Comparison of ENCODE assay signal across 8 cellular contexts in genomic region chr12:117098361-117099217, GRCh38. TPM values are rescaled to one million over a fixed set of nuclear protein-coding genes. Genes with fewer than 3 reads are reported as not detected.
DNase-seq lines count a peak whose midpoint lies in the region; ATAC-seq and TF ChIP-seq lines count a peak whose summit lies in the region.

No MANE protein-coding gene starts in this region.

- peak overlapping the region; percentile 74 for H3K4me3 ChIP-seq in cardiac muscle cell
- H3K4me3 ChIP-seq in sigmoid colon = peak overlapping the region; percentile 19 to 63 (median 46)

- H3K27me3 Mint-ChIP-seq in activated CD8-positive, alpha-beta T cell treated with anti-CD3 and anti-CD28 coated beads, Interleukin-2, amount 10 ng/mL, durations not matched to agents 7 days and 5 days (ENCODE audit: low read depth) = peaks cover 12% of the 10 kb centered on the region
- peaks cover 73% of the 10 kb centered on the region for H3K27me3 Mint-ChIP-seq in HFFc6 (ENCODE audit: insufficient read depth)

- CTCF ChIA-PET in activated CD8-positive, alpha-beta T cell treated with anti-CD3 and anti-CD28 coated beads, Interleukin-2, amount 10 ng/mL, durations not matched to agents 7 days and 5 days (lab: Charles Lee) = interaction anchor here (0.8 to 2.3 kb wide), 8 partner anchors 9 to 74 kb away, joined by 3 to 15 read pairs (median 4); no protein-coding TSS in a partner anchor

- H3K9me3 Mint-ChIP-seq in activated CD8-positive, alpha-beta T cell treated with anti-CD3 and anti-CD28 coated beads, Interleukin-2, amount 10 ng/mL, durations not matched to agents 7 days and 5 days (ENCODE audit: insufficient read depth) = no peaks in the 10 kb centered on the region
- H3K9me3 Mint-ChIP-seq in HFFc6 = no peaks in the 10 kb centered on the region

- H3K4me1 ChIP-seq in cardiac muscle cell (ENCODE audit: low read depth) (peaks cover 4% of the 10 kb centered on the region), sigmoid colon (peaks cover 0 to 18% (median 15%) of the 10 kb centered on the region in 4 donors)

- peak overlapping the region; percentile 85 for H3K4me3 Mint-ChIP-seq in activated CD8-positive, alpha-beta T cell treated with anti-CD3 and anti-CD28 coated beads, Interleukin-2, amount 10 ng/mL, durations not matched to agents 7 days and 5 days
- H3K4me3 Mint-ChIP-seq in HFFc6 = no peak overlapping the region

- peaks cover 36% of the 10 kb centered on the region for H3K4me1 Mint-ChIP-seq in activated CD8-positive, alpha-beta T cell treated with anti-CD3 and anti-CD28 coated beads, Interleukin-2, amount 10 ng/mL, durations not matched to agents 7 days and 5 days (ENCODE audit: low read depth)
- H3K4me1 Mint-ChIP-seq in HFFc6 (ENCODE audit: low read depth) = no peaks in the 10 kb centered on the region

- H3K36me3 ChIP-seq in cardiac muscle cell (no peaks in the 10 kb centered on the region), sigmoid colon (no peaks in the 10 kb centered on the region)

- no peak for TF ChIP-seq POLR2A in sigmoid colon (IDR thresholded peaks at IDR 0.05)

- TF ChIP-seq EP300 in sigmoid colon (IDR thresholded peaks at IDR 0.05) = no peak

- H3K27ac ChIP-seq in cardiac muscle cell (no peak overlapping the region), sigmoid colon (peak overlapping the region in 1 of 4 donors; percentile 31)

- TF ChIP-seq CTCF in cardiac muscle cell (IDR thresholded peaks at IDR 0.05; ENCODE audit: low read depth, low read length) (no peak), sigmoid colon (IDR thresholded peaks at IDR 0.05) (no peak), HFFc6 (IDR thresholded peaks at IDR 0.05) (no peak)

- peak overlapping the region; percentile 61 for H3K27ac Mint-ChIP-seq in activated CD8-positive, alpha-beta T cell treated with anti-CD3 and anti-CD28 coated beads, Interleukin-2, amount 10 ng/mL, durations not matched to agents 7 days and 5 days
- H3K27ac Mint-ChIP-seq in HFFc6 = no peak overlapping the region

- 1 to 3% methylated on average over 85 of the region's 85 CpGs for WGBS in sigmoid colon, 2 donors

- H3K27me3 ChIP-seq in cardiac muscle cell (peaks cover 20% of the 10 kb centered on the region), sigmoid colon (peaks cover 22 to 81% (median 59%) of the 10 kb centered on the region in 3 donors)

- intact Hi-C loops in sigmoid colon (cut with DNase I) = no loop called here

- H3K36me3 Mint-ChIP-seq in activated CD8-positive, alpha-beta T cell treated with anti-CD3 and anti-CD28 coated beads, Interleukin-2, amount 10 ng/mL, durations not matched to agents 7 days and 5 days (ENCODE audit: low read depth) = peaks cover 9% of the 10 kb centered on the region
- H3K36me3 Mint-ChIP-seq in HFFc6 (ENCODE audit: low read depth) = no peaks in the 10 kb centered on the region

- ATAC-seq in GM19452 (IDR thresholded peaks at IDR 0.05; ENCODE audit: unreplicated experiment) = peak; percentile 47
- ATAC-seq in HG03457 (IDR thresholded peaks at IDR 0.05; ENCODE audit: unreplicated experiment) = peak; percentile 33
- ATAC-seq in activated CD8-positive, alpha-beta T cell treated with anti-CD3 and anti-CD28 coated beads, Interleukin-2, amount 10 ng/mL, durations not matched to agents 7 days and 5 days = peak; percentile 51

- DNase-seq in CD1c-positive myeloid dendritic cell (ENCODE audit: extremely low spot score) = peak; percentile 3
- peak; percentile 66 for DNase-seq in activated CD8-positive, alpha-beta T cell treated with anti-CD3 and anti-CD28 coated beads, Interleukin-2, amount 10 ng/mL, durations not matched to agents 7 days and 5 days
- DNase-seq in cardiac muscle cell (ENCODE audit: low read depth in 1 of 2, low spot score in 1 of 2) = no peak
- DNase-seq in sigmoid colon = peak; percentile 54
- no peak for DNase-seq in middle frontal gyrus (ENCODE audit: extremely low spot score, low spot score)
- no peak for DNase-seq in HFFc6

- H3K9me3 ChIP-seq in cardiac muscle cell (ENCODE audit: low read depth) (no peaks in the 10 kb centered on the region), sigmoid colon (no peaks in the 10 kb centered on the region)

- POLR2A ChIA-PET in activated CD8-positive, alpha-beta T cell treated with anti-CD3 and anti-CD28 coated beads, Interleukin-2, amount 10 ng/mL, durations not matched to agents 7 days and 5 days (lab: Charles Lee) = interaction anchor here (0.9 to 1.5 kb wide), 3 partner anchors 33 to 36 kb away, joined by 3 to 6 read pairs (median 4); no protein-coding TSS in a partner anchor

RNA-seq across cellular contexts. Expression of gene TESC, which starts 0.6 kb away (rescaled TPM):
- total RNA-seq in activated CD8-positive, alpha-beta T cell treated with anti-CD3 and anti-CD28 coated beads, Interleukin-2, amount 10 ng/mL, durations not matched to agents 7 days and 5 days = 100 to 1,000 TPM; 103 to 106 TPM
- total RNA-seq in cardiac muscle cell (30.3 and 52.4 TPM in 2 replicates), sigmoid colon (1 to 10 TPM in 3 of 4 donors, under 1 TPM in 1; 0.81 to 7.8 (median 3.5) TPM)
- polyA plus RNA-seq in cardiac muscle cell (24.5 and 57.7 TPM in 2 replicates), sigmoid colon (1 to 10 TPM in 2 of 3 donors, under 1 TPM in 1; 0.92 to 6.7 (median 4.8) TPM)
- total RNA-seq in HFFc6 (2021; fragmentation: NEBNext Ultra II Directional; extraction: Animal tissue kit (Norgen Biotek cat#: 25700)) = not detected

Comparison
In these comparisons a context has a peak if more than half of its experiments do, and no peak if none do; other contexts are left out.
1. DNase-seq: peak in CD1c-positive myeloid dendritic cell (single experiment), activated CD8-positive, alpha-beta T cell treated with anti-CD3 and anti-CD28 coated beads, Interleukin-2, amount 10 ng/mL, durations not matched to agents 7 days and 5 days (single experiment) and sigmoid colon (single experiment); none in cardiac muscle cell (0 of 2), middle frontal gyrus (single experiment) and HFFc6 (single experiment).
2. Peak in every context shown above with its lines, with median percentiles within 50 percentile points of each other: ATAC-seq.